Comparison of ENCODE assay signal across 23 cellular contexts in genomic region chr5:36363776-36364175, GRCh38.
DNase-seq lines count a peak whose midpoint lies in the region; ATAC-seq, FAIRE-seq and TF ChIP-seq lines count a peak whose summit lies in the region.
"Had no signal": no experiment of that assay in that cellular context is flagged by ENCODE, and none has a peak within 500 bp of the region (broad histone marks: within the 10 kb centered on the region; RNA-seq: fewer than 3 reads in every experiment).

No MANE protein-coding gene starts in this region.

- H3K4me3 ChIP-seq in GM23248 (no peak overlapping the region), tibial artery (no peak overlapping the region)
- H3K4me3 ChIP-seq: A549, HAP-1, SJCRH30 had no signal

- no peaks in the 10 kb centered on the region for H4K20me1 ChIP-seq in GM23248 (ENCODE audit: insufficient read depth)

- TF ChIP-seq CTCF in mesothelial cell of epicardium (IDR thresholded peaks at IDR 0.05; ENCODE audit: unreplicated experiment) (no peak), tibial artery (IDR thresholded peaks at IDR 0.05) (no peak)

- H3F3A ChIP-seq in GM23248 (ENCODE audit: insufficient read depth) = peaks cover 36% of the 10 kb centered on the region

- no peaks in the 10 kb centered on the region for H3K36me3 ChIP-seq in GM23248 (ENCODE audit: low read depth)
- H3K36me3 ChIP-seq in tibial artery = no peaks in the 10 kb centered on the region
- H3K36me3 ChIP-seq: HAP-1, SJCRH30 had no signal

- peak overlapping the region; percentile 1; the same call in 1 of the 2 replicates for H2AFZ ChIP-seq in GM23248

- H3K9me3 Mint-ChIP-seq in mesothelial cell of epicardium = peaks cover 5% of the 10 kb centered on the region

- in situ Hi-C loops in GM23248 (cut with MboI) = no loop called here

- WGBS in GM23248 (ENCODE audit: low coverage in 1 of 2, low lambda C conversion rate in 2 of 2, missing lambda C conversion rate in 2 of 2), 2 experiments = 60% methylated on average over 1 of the region's 1 CpG; no CpG with 5 or more reads in 1 of the 2 experiments

- no peaks in the 10 kb centered on the region for H3K36me3 Mint-ChIP-seq in mesothelial cell of epicardium

- H3K27ac Mint-ChIP-seq in mesothelial cell of epicardium = peak overlapping the region; percentile 24

- no peaks in the 10 kb centered on the region for H3K79me2 ChIP-seq in GM23248 (ENCODE audit: insufficient read depth)

- intact Hi-C loops in sciatic nerve (cut with DNase I) = no loop called here
- intact Hi-C loops in tibial artery (cut with DNase I; ENCODE audit: low total_unique reads) = no loop called here

- no peaks in the 10 kb centered on the region for H3K9me2 ChIP-seq in GM23248 (ENCODE audit: insufficient read depth)

- H3K4me2 ChIP-seq in GM23248 (ENCODE audit: unreplicated experiment) = peak overlapping the region; percentile 27
- H3K4me2 ChIP-seq: A549 had no signal

- H3K9me3 ChIP-seq in GM23248 (ENCODE audit: low read depth) (no peaks in the 10 kb centered on the region), tibial artery (no peaks in the 10 kb centered on the region)
- H3K9me3 ChIP-seq: A549, HAP-1, SJCRH30 had no signal

- no peaks in the 10 kb centered on the region for H3K27me3 Mint-ChIP-seq in mesothelial cell of epicardium (ENCODE audit: low read depth)

- H3K27me3 ChIP-seq in GM23248 (replicated peaks; ENCODE audit: insufficient read depth) = no peaks in the 10 kb centered on the region
- no peaks in the 10 kb centered on the region for H3K27me3 ChIP-seq in tibial artery
- H3K27me3 ChIP-seq: SJCRH30 had no signal

- DNase-seq in GM23248 (no peak), amniotic epithelial cell (ENCODE audit: low read depth) (peak; percentile 36), mesothelial cell of epicardium (ENCODE audit: low spot score in 2 of 2, unreplicated experiment in 2 of 2) (no peak), sciatic nerve (ENCODE audit: low spot score) (no peak), HT-29 (ENCODE audit: low spot score) (no peak), tibial artery (no peak), frontal cortex (ENCODE audit: low spot score in 2 of 2) (no peak), HCEC 1CT (no peak)
- DNase-seq: Calu3, DMS79 treated with DMSO at 0.1 percent for 48 hours, GF-D8, GOT3, Karpas-422, NCI-H1092 treated with DMSO at 0.1 percent for 48 hours, NCI-H1436, NCI-H187, NCI-H2081 treated with DMSO at 0.1 percent for 48 hours, NCI-H524 treated with DMSO at 0.1 percent for 48 hours, NCI-H774 had no signal

- H3K4me1 ChIP-seq in GM23248 (ENCODE audit: insufficient read depth) (peaks cover 38% of the 10 kb centered on the region), tibial artery (peaks cover 0 to 51% (median 20%) of the 10 kb centered on the region in 4 donors)
- H3K4me1 ChIP-seq: A549, HAP-1, SJCRH30 had no signal

- ATAC-seq in sciatic nerve = peak; percentile 32

- FAIRE-seq in frontal cortex (lab: Jason Lieb, UNC) = no peak
- FAIRE-seq: A549, GM12891 had no signal

- H3K27ac ChIP-seq in GM23248 = no peak overlapping the region
- H3K27ac ChIP-seq in tibial artery = peak overlapping the region in 1 of 2 donors; percentile 21
- H3K27ac ChIP-seq: A549, SJCRH30 had no signal

- H3K9ac ChIP-seq in GM23248 = no peak overlapping the region

- peaks cover 20% of the 10 kb centered on the region for H3K4me1 Mint-ChIP-seq in mesothelial cell of epicardium

- no peak overlapping the region for H3K4me3 Mint-ChIP-seq in mesothelial cell of epicardium
